ENCODE assay signal across 16 cellular contexts in genomic region chr5:79107020-79107796, GRCh38. TPM values are rescaled to one million over a fixed set of nuclear protein-coding genes. Genes with fewer than 3 reads are reported as not detected.
DNase-seq lines count a peak whose midpoint lies in the region; ATAC-seq and TF ChIP-seq lines count a peak whose summit lies in the region.
"Had no signal": no experiment of that assay in that cellular context is flagged by ENCODE, and none has a peak within 500 bp of the region (broad histone marks: within the 10 kb centered on the region; RNA-seq: fewer than 3 reads in every experiment).

No MANE protein-coding gene starts in this region.

- CTCF ChIA-PET in OCI-LY7 (lab: Charles Lee; ENCODE audit: unreplicated experiment) = no interaction called here

- 37% methylated on average over 7 of the region's 7 CpGs for WGBS in smooth muscle cell (ENCODE audit: low lambda C conversion rate)

- POLR2A ChIA-PET in OCI-LY7 (lab: Charles Lee) = interaction anchor here (0.6 to 0.7 kb wide), 3 partner anchors 12 to 1291 kb away, joined by 3 to 9 read pairs (median 3); no protein-coding TSS in a partner anchor

- BruUV-seq in OCI-LY7 (replicated peaks; lab: Mats Ljungman, UMichigan) = no TSS peak

- no peak for ATAC-seq in HG03135 (IDR thresholded peaks at IDR 0.05; ENCODE audit: unreplicated experiment)

- DNase-seq in NCI-H2227 (lab: John Stamatoyannopoulos, UW; ENCODE audit: unreplicated experiment) (peak; percentile 1), NCI-H2227 treated with DMSO at 0.1 percent for 48 hours (lab: John Stamatoyannopoulos, UW) (no peak), OCI-M1 (lab: John Stamatoyannopoulos, UW) (peak; percentile 87), fibroblast of the aortic adventitia (ENCODE audit: low read depth) (peak; percentile 28), smooth muscle cell (lab: John Stamatoyannopoulos, UW; ENCODE audit: unreplicated experiment) (no peak), OCI-LY7 (ENCODE audit: low spot score) (no peak), NCI-H1930 (lab: John Stamatoyannopoulos, UW) (no peak)
- DNase-seq: activated naive CD8-positive, alpha-beta T cell treated with anti-CD3 and anti-CD28 coated beads, Interleukin-2, amount 10 ng/mL, durations not matched to agents 7 days and 5 days; heart right ventricle; NCI-H510A; small intestine; stimulated activated CD8-positive, alpha-beta memory T cell treated with anti-CD3 and anti-CD28 coated beads, Interleukin-4, amount 100 ng/mL, for 48 hours had no signal

- H3K4me3 ChIP-seq in fibroblast of the aortic adventitia (ENCODE audit: low read depth, low read length) = no peak overlapping the region
- no peak overlapping the region for H3K4me3 ChIP-seq in smooth muscle cell
- no peak overlapping the region for H3K4me3 ChIP-seq in OCI-LY7 (ENCODE audit: low read depth, low read length, poor library complexity, severe bottlenecking)
- H3K4me3 ChIP-seq: heart right ventricle had no signal

- H3K36me3 ChIP-seq in smooth muscle cell (ENCODE audit: low read depth) = no peaks in the 10 kb centered on the region
- no peaks in the 10 kb centered on the region for H3K36me3 ChIP-seq in OCI-LY7 (ENCODE audit: insufficient read depth, low read length)
- H3K36me3 ChIP-seq: heart right ventricle had no signal

- no peak overlapping the region for H3K9ac ChIP-seq in smooth muscle cell (ENCODE audit: low read depth)
- H3K9ac ChIP-seq: KMS-11 had no signal

- H3K4me1 ChIP-seq in smooth muscle cell (ENCODE audit: low read depth) (no peaks in the 10 kb centered on the region), OCI-LY7 (ENCODE audit: insufficient read depth, low read length, poor library complexity, severe bottlenecking) (no peaks in the 10 kb centered on the region)

- H3K27ac ChIP-seq in smooth muscle cell (ENCODE audit: low read depth) = no peak overlapping the region
- H3K27ac ChIP-seq in OCI-LY7 (ENCODE audit: low read depth, low read length, poor library complexity, severe bottlenecking) = no peak overlapping the region
- H3K27ac ChIP-seq: 22Rv1, KMS-11 had no signal

- H3K27me3 ChIP-seq in smooth muscle cell (ENCODE audit: low read depth) = peaks cover 64% of the 10 kb centered on the region

- TF ChIP-seq CTCF in fibroblast of the aortic adventitia (IDR thresholded peaks at IDR 0.05; ENCODE audit: insufficient read depth, low read length) (no peak), smooth muscle cell (IDR thresholded peaks at IDR 0.05; ENCODE audit: borderline replicate concordance, insufficient read depth, poor library complexity, severe bottlenecking) (no peak), OCI-LY7 (conservative IDR thresholded peaks at IDR 0.05; ENCODE audit: low read length) (no peak)

- H4K20me1 ChIP-seq in smooth muscle cell (ENCODE audit: low read depth) = no peaks in the 10 kb centered on the region
- no peaks in the 10 kb centered on the region for H4K20me1 ChIP-seq in OCI-LY7 (ENCODE audit: insufficient read depth, low read length)

- peaks cover 13% of the 10 kb centered on the region for H3F3A ChIP-seq in smooth muscle cell (ENCODE audit: low read depth)

- H3K9me2 ChIP-seq in OCI-LY7 (ENCODE audit: insufficient read depth, low read length) = no peaks in the 10 kb centered on the region

- no peak overlapping the region for H2AFZ ChIP-seq in smooth muscle cell (ENCODE audit: low read depth)
- no peak overlapping the region for H2AFZ ChIP-seq in OCI-LY7 (ENCODE audit: low read length)

- intact Hi-C loops in OCI-LY7 (cut with micrococcal nuclease; ENCODE audit: unreplicated experiment) = no loop called here

- peak overlapping the region; percentile 2 for H3K4me2 ChIP-seq in smooth muscle cell
- H3K4me2 ChIP-seq in OCI-LY7 (ENCODE audit: low read length) = no peak overlapping the region
- H3K4me2 ChIP-seq: KMS-11 had no signal

- H3K79me2 ChIP-seq in smooth muscle cell (ENCODE audit: low read depth) = no peaks in the 10 kb centered on the region
- no peaks in the 10 kb centered on the region for H3K79me2 ChIP-seq in OCI-LY7 (ENCODE audit: insufficient read depth, low read depth, low read length)

- no peaks in the 10 kb centered on the region for H3K9me3 ChIP-seq in smooth muscle cell (replicated peaks; ENCODE audit: low read depth)
- no peaks in the 10 kb centered on the region for H3K9me3 ChIP-seq in OCI-LY7 (ENCODE audit: low read length)
- H3K9me3 ChIP-seq: heart right ventricle had no signal

RNA-seq across cellular contexts. Expression of gene BHMT, which starts 4.4 kb away (rescaled TPM):
- 0.27 TPM in 1 of 2 replicates, not detected in the other for total RNA-seq in fibroblast of the aortic adventitia (ENCODE audit: low replicate concordance)
- total RNA-seq in smooth muscle cell = not detected in 2 replicates
- not detected in 2 replicates for polyA plus RNA-seq in smooth muscle cell
- total RNA-seq in OCI-LY7 (2014; rRNA removed; shearing (Covaris generic)) = not detected in 2 replicates
- total RNA-seq in OCI-LY7 (2022) = not detected in 2 replicates
- total RNA-seq: activated naive CD8-positive, alpha-beta T cell treated with anti-CD3 and anti-CD28 coated beads, Interleukin-2, amount 10 ng/mL, durations not matched to agents 7 days and 5 days; heart right ventricle; myocyte had no signal

RNA-seq across cellular contexts. Expression of gene BHMT2, which starts 37.6 kb away (rescaled TPM):
- total RNA-seq in fibroblast of the aortic adventitia (ENCODE audit: low replicate concordance) (5.0 and 6.8 TPM in 2 replicates), smooth muscle cell (not detected in 2 replicates), OCI-LY7 (2022) (not detected in 2 replicates)
- not detected in 2 replicates for polyA plus RNA-seq in smooth muscle cell
- total RNA-seq in OCI-LY7 (2014; rRNA removed; shearing (Covaris generic)) = not detected in 2 replicates
- total RNA-seq: activated naive CD8-positive, alpha-beta T cell treated with anti-CD3 and anti-CD28 coated beads, Interleukin-2, amount 10 ng/mL, durations not matched to agents 7 days and 5 days had no signal

RNA-seq across cellular contexts. Expression of gene DMGDH, which starts 37.7 kb away (rescaled TPM):
- total RNA-seq in fibroblast of the aortic adventitia (ENCODE audit: low replicate concordance) (4.2 and 7.3 TPM in 2 replicates), smooth muscle cell (0.04 TPM in 1 of 2 replicates, not detected in the other), OCI-LY7 (2022) (1.1 and 1.5 TPM in 2 replicates)
- 0.07 TPM in 1 of 2 replicates, not detected in the other for polyA plus RNA-seq in smooth muscle cell
- total RNA-seq in OCI-LY7 (2014; rRNA removed; shearing (Covaris generic)) = not detected in 2 replicates

Comparison
In these comparisons a context has a peak if more than half of its experiments do, and no peak if none do; other contexts are left out.
1. DNase-seq: peak in NCI-H2227 (single experiment), OCI-M1 (single experiment) and fibroblast of the aortic adventitia (single experiment); none in NCI-H2227 treated with DMSO at 0.1 percent for 48 hours (single experiment), smooth muscle cell (single experiment), OCI-LY7 (single experiment) and NCI-H1930 (0 of 2).